In genomic region chr11:114483929-114484328, GRCh38 we compare ENCODE assay signal across 20 cellular contexts. TPM values are rescaled to one million over a fixed set of nuclear protein-coding genes. Genes with fewer than 3 reads are reported as not detected.
DNase-seq lines count a peak whose midpoint lies in the region; ATAC-seq and TF ChIP-seq lines count a peak whose summit lies in the region.
"Had no signal": no experiment of that assay in that cellular context is flagged by ENCODE, and none has a peak within 500 bp of the region (broad histone marks: within the 10 kb centered on the region; RNA-seq: fewer than 3 reads in every experiment).

No MANE protein-coding gene starts in this region.

- BruUV-seq in IMR-90 (replicated peaks; lab: Mats Ljungman, UMichigan), result no TSS peak

- H2BK5ac ChIP-seq in IMR-90 (ENCODE audit: low read depth, low read length, poor library complexity, severe bottlenecking), result no peak overlapping the region

- 0 out of 2 replicates have a peak overlapping the region, but pooled peaks have one; percentile 32 for H3K14ac ChIP-seq in IMR-90 (replicated peaks; ENCODE audit: low read depth, low read length)

- no peaks in the 10 kb centered on the region for H3K4me1 Mint-ChIP-seq in progenitor cell of endocrine pancreas (ENCODE audit: low read depth)
- H3K4me1 Mint-ChIP-seq: CD14-positive monocyte had no signal

- H3K9ac ChIP-seq in IMR-90 (ENCODE audit: low read depth, low read length), result no peak overlapping the region
- H3K9ac ChIP-seq: BLaER1, GM23248 had no signal

- H3K27me3 ChIP-seq in IMR-90 (ENCODE audit: control insufficient read depth, insufficient read depth, low read length), result no peaks in the 10 kb centered on the region
- H3K27me3 ChIP-seq: BLaER1 had no signal

- intact Hi-C loops in IMR-90 (cut with micrococcal nuclease), result no loop called here

- H2AFZ ChIP-seq in IMR-90 (replicated peaks; ENCODE audit: low read length, poor library complexity), result no peak overlapping the region
- H2AFZ ChIP-seq: GM23248 had no signal

- H3K4me3 Mint-ChIP-seq in progenitor cell of endocrine pancreas (ENCODE audit: low read depth), result no peak overlapping the region
- H3K4me3 Mint-ChIP-seq: CD14-positive monocyte; CD4-positive, alpha-beta memory T cell; HFFc6 had no signal

- no peaks in the 10 kb centered on the region for H3K9me1 ChIP-seq in IMR-90 (ENCODE audit: insufficient read depth, low read length)

- no peak overlapping the region for H3K4ac ChIP-seq in IMR-90 (ENCODE audit: low read depth, low read length)

- no peaks in the 10 kb centered on the region for H3K36me3 Mint-ChIP-seq in progenitor cell of endocrine pancreas (ENCODE audit: insufficient read depth)
- H3K36me3 Mint-ChIP-seq: CD14-positive monocyte had no signal

- H2BK20ac ChIP-seq in IMR-90 (ENCODE audit: low read depth, low read length), result no peak overlapping the region

- no peaks in the 10 kb centered on the region for H3K79me1 ChIP-seq in IMR-90 (ENCODE audit: low read depth in 1 of 2, low read length in 2 of 2)

- no peak for ATAC-seq in IMR-90 (ENCODE audit: low read depth)
- ATAC-seq in GM18511 (IDR thresholded peaks at IDR 0.05; ENCODE audit: unreplicated experiment), result no peak
- ATAC-seq: A549, GM12878, HCT116 had no signal

- H2AK5ac ChIP-seq in IMR-90 (ENCODE audit: low read depth, low read length), result no peak overlapping the region

- TF ChIP-seq POLR2A in IMR-90 (IDR thresholded peaks at IDR 0.05; ENCODE audit: low read depth, low read length), result no peak

- H3K27ac ChIP-seq in IMR-90 (ENCODE audit: insufficient read depth, low read length), result no peak overlapping the region
- H3K27ac ChIP-seq: 22Rv1, A549, BLaER1, GM23248 had no signal

- DNase-seq in Daoy (ENCODE audit: low read depth) (peak; percentile 6), IMR-90 (no peak), dermis blood vessel endothelial cell (peak; percentile 22), progenitor cell of endocrine pancreas (ENCODE audit: low spot score, unreplicated experiment) (no peak), SHP77 treated with DMSO at 0.1 percent for 48 hours (lab: John Stamatoyannopoulos, UW) (no peak), NCI-H524 (lab: John Stamatoyannopoulos, UW) (no peak)
- DNase-seq: CD4-positive, alpha-beta memory T cell; DMS153; DMS79; GF-D8; GM23248; H7; HFFc6 had no signal

- no peak overlapping the region for H2BK15ac ChIP-seq in IMR-90 (ENCODE audit: low read depth, low read length)

- CTCF ChIA-PET in IMR-90 (lab: Yijun Ruan, JAX), result no interaction called here

- H3K4me1 ChIP-seq in IMR-90 (ENCODE audit: control insufficient read depth, insufficient read depth, low read length), result no peaks in the 10 kb centered on the region; the same call in 1 of the 2 replicates
- H3K4me1 ChIP-seq: A549, BLaER1 had no signal

- H3K4me3 ChIP-seq in IMR-90 (ENCODE audit: insufficient read depth, low read depth, low read length), result no peak overlapping the region
- H3K4me3 ChIP-seq: A549, BLaER1, GM12878, GM23248 had no signal

- no peak for TF ChIP-seq RAD21 in IMR-90 (IDR thresholded peaks at IDR 0.05; ENCODE audit: low read length)

- no CpG with 5 or more reads among the region's 2 CpGs for WGBS in IMR-90 (ENCODE audit: extremely low coverage in 2 of 2, insufficient read length in 1 of 2), 2 experiments

- H3K18ac ChIP-seq in IMR-90 (ENCODE audit: low read depth, low read length), result no peak overlapping the region

- H4K20me1 ChIP-seq in IMR-90 (ENCODE audit: insufficient read depth, low read length), result no peaks in the 10 kb centered on the region
- H4K20me1 ChIP-seq: BLaER1 had no signal

- no peak overlapping the region for H2BK120ac ChIP-seq in IMR-90 (ENCODE audit: low read depth, low read length)

- H3K36me3 ChIP-seq in IMR-90 (ENCODE audit: control insufficient read depth, insufficient read depth, low read length), result no peaks in the 10 kb centered on the region
- H3K36me3 ChIP-seq: BLaER1 had no signal

- H3K27ac Mint-ChIP-seq in progenitor cell of endocrine pancreas, result peak overlapping the region; percentile 39
- H3K27ac Mint-ChIP-seq: CD14-positive monocyte; CD4-positive, alpha-beta memory T cell; HFFc6 had no signal

- H2AK9ac ChIP-seq in IMR-90 (replicated peaks; ENCODE audit: low read depth, low read length, poor library complexity), result peak overlapping the region; percentile 8

- no peak overlapping the region for H4K5ac ChIP-seq in IMR-90 (ENCODE audit: low read depth, low read length)

- H4K8ac ChIP-seq in IMR-90 (ENCODE audit: low read depth in 2 of 2, low read length in 2 of 2), result no peak overlapping the region

- no peak overlapping the region for H3K23ac ChIP-seq in IMR-90 (ENCODE audit: low read depth, low read length)

- no peak overlapping the region for H4K91ac ChIP-seq in IMR-90 (ENCODE audit: insufficient read depth, low read depth, low read length)

- H3K27me3 Mint-ChIP-seq in progenitor cell of endocrine pancreas, result no peaks in the 10 kb centered on the region
- H3K27me3 Mint-ChIP-seq: CD4-positive, alpha-beta memory T cell had no signal

- POLR2A ChIA-PET in IMR-90 (lab: Charles Lee; ENCODE audit: unreplicated experiment), result no interaction called here

- no peak overlapping the region for H3K4me2 ChIP-seq in IMR-90 (ENCODE audit: low read depth, low read length)
- H3K4me2 ChIP-seq: A549, BLaER1 had no signal

- H3K9me3 Mint-ChIP-seq in progenitor cell of endocrine pancreas (ENCODE audit: low read depth), result peaks cover 4% of the 10 kb centered on the region
- H3K9me3 Mint-ChIP-seq: HFFc6 had no signal

- dilution Hi-C loops in IMR-90 (cut with HindIII; ENCODE audit: low sequenced_read_pairs, unreplicated experiment), result no loop called here

- H3K9me3 ChIP-seq in IMR-90 (ENCODE audit: control insufficient read depth, insufficient read depth, low read length), result no peaks in the 10 kb centered on the region
- H3K9me3 ChIP-seq: A549, BLaER1 had no signal

- in situ Hi-C loops in IMR-90 (cut with MboI; ENCODE audit: low sequenced_read_pairs), result no loop called here

- H3K56ac ChIP-seq in IMR-90 (ENCODE audit: extremely low read depth, insufficient read depth, low read length), result no peak overlapping the region

- TF ChIP-seq CTCF in IMR-90 (conservative IDR thresholded peaks at IDR 0.05; ENCODE audit: low read depth, low read length), result no peak
- TF ChIP-seq CTCF in progenitor cell of endocrine pancreas (IDR thresholded peaks at IDR 0.05; ENCODE audit: unreplicated experiment), result no peak

TF ChIP-seq in IMR-90, 13 proteins besides CTCF, POLR2A, EP300 and RAD21:
- TF ChIP-seq NFE2L2 (IDR thresholded peaks at IDR 0.05; ENCODE audit: low read depth, low read length) (no peak), MAFK (IDR thresholded peaks at IDR 0.05; ENCODE audit: low read depth, low read length) (no peak), BHLHE40 (IDR thresholded peaks at IDR 0.05; ENCODE audit: low read depth, low read length) (no peak), CHD1 (IDR thresholded peaks at IDR 0.05; ENCODE audit: low read depth, low read length) (no peak), MXI1 (IDR thresholded peaks at IDR 0.05; ENCODE audit: borderline replicate concordance, low read depth, low read length) (no peak), USF2 (IDR thresholded peaks at IDR 0.05; ENCODE audit: low read depth, low read length) (no peak), SMC3 (IDR thresholded peaks at IDR 0.05; ENCODE audit: low read depth, low read length) (no peak), RFX5 (IDR thresholded peaks at IDR 0.05; ENCODE audit: low read depth, low read length) (no peak)
- TF ChIP-seq, protein P1, sequence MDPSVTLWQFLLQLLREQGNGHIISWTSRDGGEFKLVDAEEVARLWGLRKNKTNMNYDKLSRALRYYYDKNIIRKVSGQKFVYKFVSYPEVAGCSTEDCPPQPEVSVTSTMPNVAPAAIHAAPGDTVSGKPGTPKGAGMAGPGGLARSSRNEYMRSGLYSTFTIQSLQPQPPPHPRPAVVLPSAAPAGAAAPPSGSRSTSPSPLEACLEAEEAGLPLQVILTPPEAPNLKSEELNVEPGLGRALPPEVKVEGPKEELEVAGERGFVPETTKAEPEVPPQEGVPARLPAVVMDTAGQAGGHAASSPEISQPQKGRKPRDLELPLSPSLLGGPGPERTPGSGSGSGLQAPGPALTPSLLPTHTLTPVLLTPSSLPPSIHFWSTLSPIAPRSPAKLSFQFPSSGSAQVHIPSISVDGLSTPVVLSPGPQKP (IDR thresholded peaks at IDR 0.05; ENCODE audit: borderline replicate concordance, low read depth, low read length), result no peak

RNA-seq across cellular contexts. Expression of gene REXO2, which starts 44.7 kb away (rescaled TPM):
- 159 and 340 TPM in 2 replicates for total RNA-seq in Daoy (2014; rRNA removed; shearing (Covaris generic))
- total RNA-seq in IMR-90 (2012; rRNA removed) (179 and 276 TPM in 2 replicates), dermis blood vessel endothelial cell (127 and 169 TPM in 2 replicates), progenitor cell of endocrine pancreas (51.3 and 54.7 TPM in 2 replicates)
- 255 and 257 TPM in 2 replicates for polyA plus RNA-seq in IMR-90 (2012; rRNA removed)
- 284 and 311 TPM in 2 replicates for polyA plus RNA-seq in IMR-90 (2012; cell fraction: cytosol; rRNA removed)
- polyA plus RNA-seq in IMR-90 (2012; cell fraction: nucleus; rRNA removed; ENCODE audit: low replicate concordance), result 112 and 307 TPM in 2 replicates

Comparison
In these comparisons a context has a peak if more than half of its experiments do, and no peak if none do; other contexts are left out.
1. DNase-seq: peak in Daoy (single experiment) and dermis blood vessel endothelial cell (single experiment); none in IMR-90 (single experiment), progenitor cell of endocrine pancreas (single experiment), SHP77 treated with DMSO at 0.1 percent for 48 hours (single experiment) and NCI-H524 (0 of 2).